ENCODE assay signal across 8 cellular contexts in the genomic region with DNA sequence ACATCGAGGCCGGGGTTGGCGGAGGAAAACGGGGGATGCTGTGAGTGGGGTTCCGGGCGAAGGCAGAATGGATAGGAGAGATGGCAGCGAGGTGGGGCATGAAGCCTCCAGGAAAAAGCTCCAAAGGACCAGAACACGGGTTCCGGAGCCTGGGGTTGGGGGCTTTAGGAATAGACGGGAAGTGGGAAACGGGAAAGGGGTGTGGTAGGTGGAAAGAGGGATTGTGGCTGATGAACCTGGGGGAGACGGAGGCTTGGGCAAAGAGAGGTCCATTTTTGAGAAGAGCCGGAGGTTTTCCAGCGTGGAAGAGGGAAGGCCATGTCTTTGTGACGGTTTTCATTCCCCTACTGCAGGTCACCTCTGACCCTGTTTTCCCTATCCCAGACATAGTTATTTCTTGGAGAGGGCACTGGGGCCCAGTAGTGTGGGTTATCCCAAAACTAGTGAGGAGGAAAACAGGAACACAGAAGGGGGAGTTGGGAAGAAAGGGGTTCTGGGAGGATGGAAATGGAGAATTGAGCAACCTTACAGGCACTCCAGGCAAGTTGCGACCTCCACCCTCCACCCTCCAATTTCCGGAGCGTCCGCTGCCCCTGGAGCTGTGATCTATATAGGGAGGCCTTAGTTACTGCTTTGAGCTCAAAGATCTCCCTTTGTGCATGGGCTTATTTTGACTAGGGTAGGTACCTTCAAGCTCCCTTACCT. TPM values are rescaled to one million over a fixed set of nuclear protein-coding genes. Genes with fewer than 3 reads are reported as not detected.
DNase-seq lines count a peak whose midpoint lies in the region; ATAC-seq and TF ChIP-seq lines count a peak whose summit lies in the region.

No MANE protein-coding gene starts in this region.

- H3K27ac ChIP-seq in OCI-LY3 (ENCODE audit: low read length) = 0 out of 2 replicates have a peak overlapping the region, but pooled peaks have one; percentile 5

- H3K4me3 Mint-ChIP-seq in Caco-2 (ENCODE audit: unreplicated experiment) (peak overlapping the region; percentile 85), endothelial cell (ENCODE audit: unreplicated experiment) (peak overlapping the region; percentile 100)

- H3K9ac ChIP-seq in OCI-LY3 (ENCODE audit: low read length) = peak overlapping the region; percentile 91

- peaks cover 31% of the 10 kb centered on the region for H3K36me3 Mint-ChIP-seq in Caco-2 (ENCODE audit: insufficient read depth, unreplicated experiment)
- H3K36me3 Mint-ChIP-seq in endothelial cell (ENCODE audit: low read depth, unreplicated experiment) = peaks cover 33% of the 10 kb centered on the region

- POLR2A ChIA-PET in Caco-2 (lab: Charles Lee) = interaction anchor here (2.0 kb wide), 3 partner anchors 9 to 17 kb away, joined by 5 to 18 read pairs (median 14); partner anchors contain the start of gene C12orf57

- H2AFZ ChIP-seq in OCI-LY3 (ENCODE audit: low read depth, low read length) = no peak overlapping the region
- H2AFZ ChIP-seq in neuron (ENCODE audit: low read depth, low read length) = no peak overlapping the region

- ATAC-seq in HG03159 (IDR thresholded peaks at IDR 0.05; ENCODE audit: unreplicated experiment) = no peak

- H3K27ac Mint-ChIP-seq in Caco-2 (ENCODE audit: unreplicated experiment) = peak overlapping the region; percentile 76
- H3K27ac Mint-ChIP-seq in endothelial cell (ENCODE audit: unreplicated experiment) = peak overlapping the region; percentile 94

- H3K27me3 Mint-ChIP-seq in Caco-2 (ENCODE audit: insufficient read depth, unreplicated experiment) = no peaks in the 10 kb centered on the region
- H3K27me3 Mint-ChIP-seq in endothelial cell (ENCODE audit: unreplicated experiment) = peaks cover 30% of the 10 kb centered on the region

- intact Hi-C loops in Caco-2 (cut with micrococcal nuclease; ENCODE audit: unreplicated experiment) = no loop called here

- BruUV-seq in Caco-2 (replicated peaks; lab: Mats Ljungman, UMichigan) = no TSS peak

- DNase-seq in Caco-2 (peak in 1 of 2 experiments; percentile 44), endothelial cell (ENCODE audit: low spot score) (no peak), cerebellar cortex (ENCODE audit: low spot score) (no peak), DMS114 treated with DMSO at 0.1 percent for 48 hours (lab: John Stamatoyannopoulos, UW; ENCODE audit: unreplicated experiment) (no peak)
- DNase-seq in stimulated activated naive CD4-positive, alpha-beta T cell treated with Interleukin-2 at 50 U/mL for 16 hours (lab: John Stamatoyannopoulos, UW) = no peak

- no peaks in the 10 kb centered on the region for H4K20me1 ChIP-seq in OCI-LY3 (ENCODE audit: insufficient read depth, low read length)

- CTCF ChIA-PET in Caco-2 (lab: Charles Lee) = interaction anchor here (0.6 to 5.7 kb wide), 6 partner anchors 10 to 179 kb away, joined by 3 to 56 read pairs (median 5); no protein-coding TSS in a partner anchor

- H3K9me3 ChIP-seq in Caco-2 (no peaks in the 10 kb centered on the region), OCI-LY3 (ENCODE audit: insufficient read depth, low read length) (no peaks in the 10 kb centered on the region), neuron (ENCODE audit: low read length) (no peaks in the 10 kb centered on the region)

- H3K27me3 ChIP-seq in Caco-2 (replicated peaks; ENCODE audit: control insufficient read depth, insufficient read depth, low read length) (no peaks in the 10 kb centered on the region), OCI-LY3 (ENCODE audit: low read depth, low read length) (no peaks in the 10 kb centered on the region), neuron (ENCODE audit: insufficient read depth, low read length) (no peaks in the 10 kb centered on the region)

- H3K9me3 Mint-ChIP-seq in Caco-2 (ENCODE audit: unreplicated experiment) (no peaks in the 10 kb centered on the region), endothelial cell (ENCODE audit: unreplicated experiment) (no peaks in the 10 kb centered on the region)

- H3K4me1 ChIP-seq in Caco-2 (peaks cover 43% of the 10 kb centered on the region), OCI-LY3 (ENCODE audit: low read length) (peaks cover 25% of the 10 kb centered on the region), neuron (ENCODE audit: insufficient read depth, low read length) (peaks cover 46% of the 10 kb centered on the region)

- TF ChIP-seq CTCF in Caco-2 (IDR thresholded peaks at IDR 0.05; ENCODE audit: insufficient read depth in 1 of 2, low read depth in 1 of 2, low read length in 1 of 2, severe bottlenecking in 1 of 2, unreplicated experiment in 1 of 2) (no peak), OCI-LY3 (IDR thresholded peaks at IDR 0.05; ENCODE audit: low read depth, low read length) (no peak), endothelial cell (IDR thresholded peaks at IDR 0.05; ENCODE audit: unreplicated experiment) (no peak)

- peak overlapping the region; percentile 94 for H3K4me2 ChIP-seq in OCI-LY3 (ENCODE audit: low read length)

- H3K4me3 ChIP-seq in Caco-2 (ENCODE audit: low read depth, low read length) (peak overlapping the region; percentile 91), OCI-LY3 (ENCODE audit: low read length) (peak overlapping the region; percentile 100), neuron (ENCODE audit: low read length) (peak overlapping the region; percentile 94)

- H3K4me1 Mint-ChIP-seq in Caco-2 (ENCODE audit: low read depth, unreplicated experiment) = peaks cover 66% of the 10 kb centered on the region
- H3K4me1 Mint-ChIP-seq in endothelial cell (ENCODE audit: unreplicated experiment) = peaks cover 74% of the 10 kb centered on the region

- H3K36me3 ChIP-seq in Caco-2 (ENCODE audit: control insufficient read depth, insufficient read depth, low read length) (peaks cover 2% of the 10 kb centered on the region; the same call in 1 of the 2 replicates), OCI-LY3 (replicated peaks; ENCODE audit: low read depth, low read length) (peaks cover 6% of the 10 kb centered on the region), neuron (ENCODE audit: insufficient read depth, low read length) (peaks cover 11% of the 10 kb centered on the region)

- H3K79me2 ChIP-seq in OCI-LY3 (ENCODE audit: low read length) = peaks cover 42% of the 10 kb centered on the region

RNA-seq across cellular contexts. Expression of gene ATN1, which starts 1.1 kb away (rescaled TPM):
- 126 TPM in 2 replicates for total RNA-seq in Caco-2 (2022)
- 144 TPM for total RNA-seq in endothelial cell (ENCODE audit: unreplicated experiment)

RNA-seq across cellular contexts. Expression of gene ENO2, which starts 14.5 kb away (rescaled TPM):
- total RNA-seq in Caco-2 (2022) (23.2 and 25.3 TPM in 2 replicates), endothelial cell (ENCODE audit: unreplicated experiment) (5.3 TPM)

RNA-seq across cellular contexts. Expression of gene RNU7-1, which starts 14.8 kb away (rescaled TPM):
- total RNA-seq in Caco-2 (2022) = not detected in 2 replicates
- total RNA-seq in endothelial cell (ENCODE audit: unreplicated experiment) = not detected

RNA-seq across cellular contexts. Expression of gene C12orf57, which starts 15.0 kb away (rescaled TPM):
- total RNA-seq in Caco-2 (2022) (111 TPM in 2 replicates), endothelial cell (ENCODE audit: unreplicated experiment) (225 TPM)

RNA-seq across cellular contexts. Expression of gene PTPN6, which starts 22.3 kb away (rescaled TPM):
- total RNA-seq in Caco-2 (2022) (43.9 and 54.8 TPM in 2 replicates), endothelial cell (ENCODE audit: unreplicated experiment) (22.1 TPM)
